Comparison of ENCODE assay signal across 8 cellular contexts in the genomic region with DNA sequence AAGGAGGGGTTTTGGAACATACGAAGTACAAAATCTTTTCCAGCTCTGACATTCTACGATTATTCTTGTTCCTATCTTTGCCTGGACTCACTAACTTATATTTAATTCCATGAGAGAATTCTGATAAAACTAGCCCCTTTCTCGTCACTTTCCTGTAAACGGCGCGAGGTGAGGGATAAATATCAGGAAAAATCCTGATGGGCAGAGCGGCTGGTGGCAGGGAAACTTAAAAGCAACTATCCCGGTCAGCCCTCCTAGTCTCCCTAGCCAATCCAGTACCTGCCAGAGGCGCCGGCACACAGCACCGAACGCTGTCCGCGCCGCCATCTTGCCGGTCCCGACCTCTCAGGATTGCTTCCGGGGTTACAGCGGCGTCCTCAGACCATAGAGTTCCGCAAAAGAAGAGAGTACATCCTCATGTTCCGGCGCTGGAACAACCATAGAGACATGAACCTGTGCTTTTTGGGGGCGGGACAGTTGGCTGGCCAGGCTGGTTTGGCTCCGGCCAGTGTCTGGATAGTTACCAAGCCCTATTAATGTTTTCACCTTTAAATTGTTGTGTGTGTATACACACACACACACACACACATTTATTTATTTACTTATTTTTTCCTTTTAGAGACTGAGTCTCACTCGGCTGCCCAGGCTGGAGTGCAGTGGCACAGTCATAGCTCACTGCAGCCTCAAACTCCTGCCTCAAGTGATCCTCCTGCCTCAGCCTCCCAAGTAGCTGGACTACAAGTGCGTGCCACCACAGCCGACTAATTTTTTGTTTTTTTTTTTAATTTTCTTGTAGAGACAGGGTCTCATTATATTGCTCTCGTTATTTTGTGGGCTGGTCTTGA. TPM values are rescaled to one million over a fixed set of nuclear protein-coding genes. Genes with fewer than 3 reads are reported as not detected.
DNase-seq lines count a peak whose midpoint lies in the region; ATAC-seq, FAIRE-seq and TF ChIP-seq lines count a peak whose summit lies in the region.

Gene MRPS10, minus strand, starts transcription at position 339 of the 845 bp plus-strand sequence. Its CDS starts 12 bp downstream, at position 327.

- peak; percentile 90 for TF ChIP-seq POLR2A in endothelial cell of umbilical vein (IDR thresholded peaks at IDR 0.05; ENCODE audit: low read depth, low read length)

- peak within 1 kb of the TSS; percentile 60 for H3K27ac ChIP-seq in OCI-LY3 (ENCODE audit: low read length)
- H3K27ac ChIP-seq in endothelial cell of umbilical vein (ENCODE audit: insufficient read depth, low read depth, low read length), result peak within 1 kb of the TSS; percentile 77

- H3K27me3 ChIP-seq in OCI-LY3 (ENCODE audit: low read depth, low read length) (no peaks in the 10 kb centered on the region), endothelial cell of umbilical vein (ENCODE audit: control insufficient read depth in 2 of 2, insufficient read depth in 2 of 2, low read length in 2 of 2) (no peaks in the 10 kb centered on the region)

- DNase-seq in D341Med (ENCODE audit: low spot score) (peak; percentile 93), HuH-7 (ENCODE audit: low spot score) (peak; percentile 62), endothelial cell of umbilical vein (ENCODE audit: low read depth, low spot score) (peak; percentile 94), midbrain (lab: John Stamatoyannopoulos, UW) (peak; percentile 95)
- DNase-seq in activated CD8-positive, alpha-beta memory T cell treated with anti-CD3 and anti-CD28 coated beads, Interleukin-2, amount 50 U/mL, for 48 hours, result peak; percentile 91
- peak; percentile 73 to 79 for DNase-seq in stimulated activated CD8-positive, alpha-beta memory T cell treated with anti-CD3 and anti-CD28 coated beads, Interleukin-2, amount 100 ng/mL, for 1 hour (ENCODE audit: low read depth in 2 of 2)

- H3K36me3 ChIP-seq in OCI-LY3 (replicated peaks; ENCODE audit: low read depth, low read length) (peaks cover 11% of the 10 kb centered on the region), endothelial cell of umbilical vein (ENCODE audit: control insufficient read depth in 2 of 2, extremely low read depth in 1 of 2, insufficient read depth in 2 of 2, low read length in 2 of 2) (peaks cover 0 to 8% of the 10 kb centered on the region in 2 experiments)

- H2AFZ ChIP-seq in OCI-LY3 (ENCODE audit: low read depth, low read length) (peak within 1 kb of the TSS; percentile 42; the same call in 1 of the 2 replicates), endothelial cell of umbilical vein (ENCODE audit: low read depth, low read length) (peak within 1 kb of the TSS; percentile 79)

- no peaks in the 10 kb centered on the region for H3K9me1 ChIP-seq in endothelial cell of umbilical vein (replicated peaks; ENCODE audit: control insufficient read depth, extremely low read depth, insufficient read depth, low read length)

- ATAC-seq in GM21515 (IDR thresholded peaks at IDR 0.05; ENCODE audit: unreplicated experiment), result peak; percentile 91

- no peaks in the 10 kb centered on the region for H3K9me3 ChIP-seq in OCI-LY3 (ENCODE audit: insufficient read depth, low read length)
- H3K9me3 ChIP-seq in endothelial cell of umbilical vein (replicated peaks; ENCODE audit: control insufficient read depth, insufficient read depth, low read length), result no peaks in the 10 kb centered on the region

- peak within 1 kb of the TSS; percentile 77 for H3K4me2 ChIP-seq in OCI-LY3 (ENCODE audit: low read length)
- H3K4me2 ChIP-seq in endothelial cell of umbilical vein (ENCODE audit: insufficient read depth, low read length), result peak within 1 kb of the TSS; percentile 92

- H3K4me1 ChIP-seq in OCI-LY3 (ENCODE audit: low read length) (peaks cover 70% of the 10 kb centered on the region), endothelial cell of umbilical vein (ENCODE audit: control insufficient read depth, extremely low read depth, insufficient read depth, low read length) (peaks cover 5% of the 10 kb centered on the region)

- H3K79me2 ChIP-seq in OCI-LY3 (ENCODE audit: low read length) (peaks cover 36% of the 10 kb centered on the region), endothelial cell of umbilical vein (ENCODE audit: control insufficient read depth, insufficient read depth, low read length) (peaks cover 18% of the 10 kb centered on the region)

- no peak for TF ChIP-seq CTCF in OCI-LY3 (IDR thresholded peaks at IDR 0.05; ENCODE audit: low read depth, low read length)
- no peak for TF ChIP-seq CTCF in endothelial cell of umbilical vein (IDR thresholded peaks at IDR 0.05; ENCODE audit: extremely low read depth in 1 of 2, insufficient read depth in 1 of 2, low read depth in 1 of 2, low read length in 2 of 2)

- no peaks in the 10 kb centered on the region for H4K20me1 ChIP-seq in OCI-LY3 (ENCODE audit: insufficient read depth, low read length)
- no peaks in the 10 kb centered on the region for H4K20me1 ChIP-seq in endothelial cell of umbilical vein (replicated peaks; ENCODE audit: control insufficient read depth, extremely low read depth, insufficient read depth, low read length)

- intact Hi-C loops in endothelial cell of umbilical vein (cut with micrococcal nuclease), result loop anchor here (1.0 to 5.0 kb wide), 4 partner anchors 235 to 660 kb away; partner anchors contain the start of genes BYSL, MED20 and RPL7L1

- POLR2A ChIA-PET in endothelial cell of umbilical vein (lab: Charles Lee), result no interaction called here

- H3K9ac ChIP-seq in OCI-LY3 (ENCODE audit: low read length) (peak within 1 kb of the TSS; percentile 89), endothelial cell of umbilical vein (replicated peaks; ENCODE audit: extremely low read depth, insufficient read depth, low read length) (peak within 1 kb of the TSS; percentile 92)

- CTCF ChIA-PET in endothelial cell of umbilical vein (lab: Charles Lee), result interaction anchor here (1.4 to 5.6 kb wide), 2 partner anchors 330 to 430 kb away, joined by 4 to 71 read pairs; partner anchors contain the start of gene TOMM6

- H3K4me3 ChIP-seq in OCI-LY3 (ENCODE audit: low read length), result peak within 1 kb of the TSS; percentile 86
- peak within 1 kb of the TSS; percentile 49 to 99 (median 92) for H3K4me3 ChIP-seq in endothelial cell of umbilical vein (replicated peaks in 1 of 3; ENCODE audit: insufficient read depth in 1 of 3, low read depth in 1 of 3, low read length in 3 of 3)

- BruUV-seq in endothelial cell of umbilical vein (replicated peaks; lab: Mats Ljungman, UMichigan), result TSS peak; percentile 78

- FAIRE-seq in endothelial cell of umbilical vein (lab: Jason Lieb, UNC), result peak; percentile 86

- dilution Hi-C loops in endothelial cell of umbilical vein (cut with MboI; ENCODE audit: extremely low pct_ligation_motif_present, low sequenced_read_pairs), result no loop called here

TF ChIP-seq in endothelial cell of umbilical vein, 7 proteins besides CTCF, POLR2A, EP300 and RAD21:
- TF ChIP-seq JUN (IDR thresholded peaks at IDR 0.05; ENCODE audit: borderline replicate concordance, insufficient read depth, insufficient read length, low read depth), result no peak
- TF ChIP-seq POLR2AphosphoS5 (IDR thresholded peaks at IDR 0.05; ENCODE audit: insufficient read depth, low read depth, low read length), result peak; percentile 95

RNA-seq across cellular contexts. Expression of gene MRPS10, which starts in this region (rescaled TPM):
- total RNA-seq in endothelial cell of umbilical vein, result 35.3 and 37.7 TPM in 2 replicates
- polyA plus RNA-seq in endothelial cell of umbilical vein, result 16.8 and 23.2 TPM in 2 replicates
- polyA plus RNA-seq in endothelial cell of umbilical vein (2011; cell fraction: cytosol; rRNA removed), result 30.2 and 31.3 TPM in 2 replicates
- 9.7 and 13.6 TPM in 2 replicates for polyA plus RNA-seq in endothelial cell of umbilical vein (2011; cell fraction: nucleus; rRNA removed)
- 31.6 and 44.8 TPM in 2 replicates for polyA plus RNA-seq in endothelial cell of umbilical vein (2012)
- polyA minus RNA-seq in endothelial cell of umbilical vein, result 11.6 and 16.6 TPM in 2 replicates
- polyA minus RNA-seq in endothelial cell of umbilical vein (2011; cell fraction: cytosol; rRNA and poly(A)+ RNA removed), result 15.0 TPM
- polyA minus RNA-seq in endothelial cell of umbilical vein (2011; cell fraction: nucleus; rRNA and poly(A)+ RNA removed), result 9.0 and 13.8 TPM in 2 replicates

Comparison
In these comparisons a context has a peak if more than half of its experiments do, and no peak if none do; other contexts are left out.
1. Peak in every context shown above with its lines: DNase-seq, ATAC-seq, H3K4me3 ChIP-seq and H3K27ac ChIP-seq.